8 cellular contexts compared by ENCODE assay signal in the genomic region with DNA sequence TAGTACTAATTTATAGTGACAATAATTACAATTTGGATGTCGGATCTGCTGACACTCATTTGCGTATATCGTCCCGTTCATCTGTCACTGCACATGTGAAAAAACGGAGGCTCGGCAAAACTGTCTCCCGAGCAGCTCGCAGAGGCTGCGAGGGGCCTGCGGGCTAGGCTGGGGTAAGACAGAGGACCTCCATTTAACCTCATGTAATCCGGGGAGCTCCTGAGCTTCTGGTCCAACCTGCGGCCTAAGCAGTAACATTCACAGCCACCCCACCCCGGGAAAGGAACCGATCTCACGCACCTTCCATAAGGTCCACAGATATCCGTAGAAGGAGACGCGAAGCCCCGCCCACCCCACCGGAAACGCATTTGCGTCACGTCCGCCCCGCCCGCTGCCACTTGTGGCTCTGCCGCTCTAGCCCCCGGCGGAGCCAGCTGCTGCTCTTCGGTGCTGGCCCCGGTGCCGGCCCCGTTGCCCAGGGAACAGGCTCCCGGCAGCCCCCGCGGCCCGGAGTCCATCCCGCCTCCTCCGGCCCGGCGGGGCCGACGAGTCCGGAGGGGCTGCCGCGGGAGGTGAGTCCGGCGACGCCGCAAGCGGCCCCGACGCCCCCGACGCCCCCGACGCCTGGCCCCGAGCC. TPM values are rescaled to one million over a fixed set of nuclear protein-coding genes. Genes with fewer than 3 reads are reported as not detected.
DNase-seq lines count a peak whose midpoint lies in the region; ATAC-seq and TF ChIP-seq lines count a peak whose summit lies in the region.

A gene (minus strand): TSS at position 346 of the 637 bp plus-strand sequence. CDS start 39 bp downstream, at position 307.
A gene with protein sequence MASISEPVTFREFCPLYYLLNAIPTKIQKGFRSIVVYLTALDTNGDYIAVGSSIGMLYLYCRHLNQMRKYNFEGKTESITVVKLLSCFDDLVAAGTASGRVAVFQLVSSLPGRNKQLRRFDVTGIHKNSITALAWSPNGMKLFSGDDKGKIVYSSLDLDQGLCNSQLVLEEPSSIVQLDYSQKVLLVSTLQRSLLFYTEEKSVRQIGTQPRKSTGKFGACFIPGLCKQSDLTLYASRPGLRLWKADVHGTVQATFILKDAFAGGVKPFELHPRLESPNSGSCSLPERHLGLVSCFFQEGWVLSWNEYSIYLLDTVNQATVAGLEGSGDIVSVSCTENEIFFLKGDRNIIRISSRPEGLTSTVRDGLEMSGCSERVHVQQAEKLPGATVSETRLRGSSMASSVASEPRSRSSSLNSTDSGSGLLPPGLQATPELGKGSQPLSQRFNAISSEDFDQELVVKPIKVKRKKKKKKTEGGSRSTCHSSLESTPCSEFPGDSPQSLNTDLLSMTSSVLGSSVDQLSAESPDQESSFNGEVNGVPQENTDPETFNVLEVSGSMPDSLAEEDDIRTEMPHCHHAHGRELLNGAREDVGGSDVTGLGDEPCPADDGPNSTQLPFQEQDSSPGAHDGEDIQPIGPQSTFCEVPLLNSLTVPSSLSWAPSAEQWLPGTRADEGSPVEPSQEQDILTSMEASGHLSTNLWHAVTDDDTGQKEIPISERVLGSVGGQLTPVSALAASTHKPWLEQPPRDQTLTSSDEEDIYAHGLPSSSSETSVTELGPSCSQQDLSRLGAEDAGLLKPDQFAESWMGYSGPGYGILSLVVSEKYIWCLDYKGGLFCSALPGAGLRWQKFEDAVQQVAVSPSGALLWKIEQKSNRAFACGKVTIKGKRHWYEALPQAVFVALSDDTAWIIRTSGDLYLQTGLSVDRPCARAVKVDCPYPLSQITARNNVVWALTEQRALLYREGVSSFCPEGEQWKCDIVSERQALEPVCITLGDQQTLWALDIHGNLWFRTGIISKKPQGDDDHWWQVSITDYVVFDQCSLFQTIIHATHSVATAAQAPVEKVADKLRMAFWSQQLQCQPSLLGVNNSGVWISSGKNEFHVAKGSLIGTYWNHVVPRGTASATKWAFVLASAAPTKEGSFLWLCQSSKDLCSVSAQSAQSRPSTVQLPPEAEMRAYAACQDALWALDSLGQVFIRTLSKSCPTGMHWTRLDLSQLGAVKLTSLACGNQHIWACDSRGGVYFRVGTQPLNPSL (N-terminal part only) (plus strand): TSS at position 397 of the 637 bp plus-strand sequence. CDS start 13,781 bp downstream, outside the sequence.

- H3K9me2 ChIP-seq in PC-9 (ENCODE audit: insufficient read depth), result no peaks in the 10 kb centered on the region

- no peaks in the 10 kb centered on the region for H3K9me3 ChIP-seq in PC-9 (ENCODE audit: insufficient read depth, low read depth)
- H3K9me3 ChIP-seq in esophagus (ENCODE audit: control insufficient read depth in 2 of 2, insufficient read depth in 1 of 2, low read depth in 1 of 2, low read length in 1 of 2), result no peaks in the 10 kb centered on the region
- no peaks in the 10 kb centered on the region for H3K9me3 ChIP-seq in mucosa of stomach (ENCODE audit: control insufficient read depth, low read length)

- H3K4me2 ChIP-seq in PC-9, result peak within 1 kb of the TSS; percentile 82

- peaks cover 64% of the 10 kb centered on the region for H3K79me2 ChIP-seq in PC-9 (ENCODE audit: low read depth)

- H3K9me3 Mint-ChIP-seq in activated T-cell treated with anti-CD3 and anti-CD28 coated beads, Interleukin-2, amount 50 U/mL, for 24 hours, result no peaks in the 10 kb centered on the region

- no peaks in the 10 kb centered on the region for H4K20me1 ChIP-seq in PC-9 (ENCODE audit: insufficient read depth)

- peaks cover 42% of the 10 kb centered on the region for H3K4me1 Mint-ChIP-seq in activated T-cell treated with anti-CD3 and anti-CD28 coated beads, Interleukin-2, amount 50 U/mL, for 24 hours (ENCODE audit: low read depth)

- TF ChIP-seq CTCF in PC-9 (conservative IDR thresholded peaks at IDR 0.05), result no peak

- H3K36me3 Mint-ChIP-seq in activated T-cell treated with anti-CD3 and anti-CD28 coated beads, Interleukin-2, amount 50 U/mL, for 24 hours (ENCODE audit: low read depth), result peaks cover 42% of the 10 kb centered on the region

- peaks cover 18% of the 10 kb centered on the region; the same call in 1 of the 2 replicates for H3F3A ChIP-seq in PC-9 (ENCODE audit: insufficient read depth, low read depth)

- no TSS peak for BruUV-seq in PC-9 (replicated peaks; lab: Mats Ljungman, UMichigan)

- H3K4me1 ChIP-seq in PC-9 (replicated peaks; ENCODE audit: insufficient read depth), result peaks cover 17% of the 10 kb centered on the region
- H3K4me1 ChIP-seq in esophagus (ENCODE audit: control insufficient read depth in 2 of 2, insufficient read depth in 2 of 2, low read length in 1 of 2), result peaks cover 4% of the 10 kb centered on the region in 2 donors
- H3K4me1 ChIP-seq in mucosa of stomach (ENCODE audit: control insufficient read depth, insufficient read depth, low read length), result peaks cover 15% of the 10 kb centered on the region

- no peak within 1 kb of the TSS for H3K4me3 Mint-ChIP-seq in activated T-cell treated with anti-CD3 and anti-CD28 coated beads, Interleukin-2, amount 50 U/mL, for 24 hours

- WGBS in esophagus, 2 donors, result 1% methylated on average over 47 to 58 of the region's 58 CpGs

- H3K27ac ChIP-seq in PC-9, result peak within 1 kb of the TSS; percentile 37
- H3K27ac ChIP-seq in esophagus (ENCODE audit: low read depth in 2 of 2, low read length in 1 of 2), result peak within 1 kb of the TSS; percentile 91 to 93

- POLR2A ChIA-PET in PC-9 (lab: Charles Lee; ENCODE audit: unreplicated experiment), result interaction anchor here (0.6 to 0.7 kb wide), 3 partner anchors 566 to 1040 kb away, joined by 3 to 6 read pairs (median 4); no protein-coding TSS in a partner anchor

- H3K27me3 ChIP-seq in PC-9 (ENCODE audit: insufficient read depth, low read depth), result no peaks in the 10 kb centered on the region
- no peaks in the 10 kb centered on the region for H3K27me3 ChIP-seq in esophagus (ENCODE audit: control insufficient read depth in 1 of 2, insufficient read depth in 2 of 2, low read length in 2 of 2)
- no peaks in the 10 kb centered on the region for H3K27me3 ChIP-seq in mucosa of stomach (ENCODE audit: control insufficient read depth, insufficient read depth, low read length)

- H3K27me3 Mint-ChIP-seq in activated T-cell treated with anti-CD3 and anti-CD28 coated beads, Interleukin-2, amount 50 U/mL, for 24 hours, result no peaks in the 10 kb centered on the region

- peak; percentile 81 for ATAC-seq in GM21717 (IDR thresholded peaks at IDR 0.05; ENCODE audit: unreplicated experiment)

- peaks cover 18% of the 10 kb centered on the region; the same call in 1 of the 2 replicates for H3K36me3 ChIP-seq in PC-9 (ENCODE audit: low read depth)
- H3K36me3 ChIP-seq in esophagus (ENCODE audit: control insufficient read depth in 2 of 2, insufficient read depth in 2 of 2, low read length in 1 of 2), result no peaks in the 10 kb centered on the region
- no peaks in the 10 kb centered on the region for H3K36me3 ChIP-seq in mucosa of stomach (ENCODE audit: control insufficient read depth, insufficient read depth, low read length)

- H3K27ac Mint-ChIP-seq in activated T-cell treated with anti-CD3 and anti-CD28 coated beads, Interleukin-2, amount 50 U/mL, for 24 hours, result peak within 1 kb of the TSS; percentile 99

- DNase-seq in DMS153 treated with DMSO at 0.1 percent for 48 hours (lab: John Stamatoyannopoulos, UW; ENCODE audit: unreplicated experiment) (peak; percentile 60), KBM-7 (peak; percentile 89), PC-9 (peak; percentile 97 to 99)
- peak; percentile 97 for DNase-seq in activated T-cell treated with anti-CD3 and anti-CD28 coated beads, Interleukin-2, amount 50 U/mL, for 24 hours
- peak; percentile 98 for DNase-seq in stimulated activated CD8-positive, alpha-beta memory T cell treated with anti-CD3 and anti-CD28 coated beads, Interleukin-4, amount 100 ng/mL, for 48 hours

- CTCF ChIA-PET in PC-9 (lab: Charles Lee), result no interaction called here

- intact Hi-C loops in PC-9 (cut with micrococcal nuclease; ENCODE audit: unreplicated experiment), result loop anchor here (2.0 to 10.0 kb wide), 5 partner anchors 155 to 1025 kb away; no protein-coding TSS in a partner anchor

- peak within 1 kb of the TSS; percentile 91 for H3K9ac ChIP-seq in mucosa of stomach (ENCODE audit: low read length)

- H3K4me3 ChIP-seq in PC-9 (peak within 1 kb of the TSS; percentile 89), esophagus (ENCODE audit: low read depth in 1 of 2, low read length in 2 of 2) (peak within 1 kb of the TSS; percentile 81 to 95), mucosa of stomach (ENCODE audit: low read length) (peak within 1 kb of the TSS; percentile 68)

- in situ Hi-C loops in KBM-7 (cut with MboI; ENCODE audit: low pct_unique_long_range_greater_than_20kb, low sequenced_read_pairs), result no loop called here

- peak within 1 kb of the TSS; percentile 99 for H2AFZ ChIP-seq in PC-9

RNA-seq across cellular contexts. Expression of the first gene that starts in this region (rescaled TPM):
- 54.6 and 65.1 TPM in 2 replicates for total RNA-seq in PC-9 (2021)
- 10 to 100 TPM; 29.2 to 43.4 TPM for polyA plus RNA-seq in esophagus

RNA-seq across cellular contexts. Expression of the second gene that starts in this region (rescaled TPM):
- total RNA-seq in PC-9 (2021), result 29.7 and 34.7 TPM in 2 replicates
- polyA plus RNA-seq in esophagus, result 1 to 10 TPM; 3.3 to 3.8 TPM

Comparison
In these comparisons a context has a peak if more than half of its experiments do, and no peak if none do; other contexts are left out.
1. Peak in every context shown above with its lines: DNase-seq, ATAC-seq, H3K4me3 ChIP-seq and H3K27ac ChIP-seq.